38 cellular contexts compared by ENCODE assay signal in genomic region chrX:133575501-133575900, GRCh38.
"Had no signal": no experiment of that assay in that cellular context is flagged by ENCODE, and none has a peak within 500 bp of the region (broad histone marks: within the 10 kb centered on the region; RNA-seq: fewer than 3 reads in every experiment).

No MANE protein-coding gene starts in this region.

- H3K36me3 ChIP-seq: adrenal gland, cardiac muscle cell had no signal

- H3K4me3 Mint-ChIP-seq: activated B cell treated with CpG ODN at 0.5 μM for 24 hours; activated CD4-positive, alpha-beta memory T cell treated with anti-CD3 and anti-CD28 coated beads for 36 hours; activated CD4-positive, alpha-beta T cell treated with anti-CD3 and anti-CD28 coated beads, Interleukin-2, amount 10 ng/mL, durations not matched to agents 24 days and 14 days; activated CD8-positive, alpha-beta T cell treated with anti-CD3 and anti-CD28 coated beads for 36 hours; activated naive CD4-positive, alpha-beta T cell treated with anti-CD3 and anti-CD28 coated beads for 36 hours; activated naive CD8-positive, alpha-beta T cell treated with anti-CD3 and anti-CD28 coated beads for 36 hours; activated T-cell treated with anti-CD3 and anti-CD28 coated beads, Interleukin-2, amount 50 U/mL, for 4 hours; activated T-cell treated with anti-CD3 and anti-CD28 coated beads, Interleukin-2, amount 50 U/mL, for 72 hours; activated T-helper 1 cell treated with anti-CD3 and anti-CD28 coated beads, Interleukin-12 subunit alpha, Interleukin-12 subunit beta, Interleukin-2, Interleukin-4 antibody, amounts not matched to agents 30 ng/mL and 10 ng/mL and 1 ng/mL, durations not matched to agents 14 hours and 24 hours and 36 hours; activated T-helper 17 cell treated with anti-CD3 and anti-CD28 coated beads, Interleukin-2, amount 50 U/mL, for 72 hours; brain; central memory CD8-positive, alpha-beta T cell; T-helper 1 cell treated with Interleukin-12 subunit alpha and Interleukin-12 subunit beta and Interleukin-4 antibody, amounts not matched to agents 30 μg/mL and 1 μg/mL, for 36 hours; T-helper 2 cell treated with Interferon-gamma antibody and Interleukin-4, amounts not matched to agents 5 μg/mL and 100 μg/mL, for 36 hours had no signal

- H3K27me3 ChIP-seq: adrenal gland, cardiac muscle cell had no signal

- H3K27ac ChIP-seq: adrenal gland, cardiac muscle cell, VCaP had no signal

- H3K4me1 Mint-ChIP-seq: activated B cell treated with CpG ODN at 0.5 μM for 24 hours; activated CD4-positive, alpha-beta T cell treated with anti-CD3 and anti-CD28 coated beads, Interleukin-2, amount 10 ng/mL, durations not matched to agents 24 days and 14 days; activated naive CD8-positive, alpha-beta T cell treated with anti-CD3 and anti-CD28 coated beads for 36 hours; activated T-helper 17 cell treated with anti-CD3 and anti-CD28 coated beads, Interleukin-2, amount 50 U/mL, for 72 hours; central memory CD8-positive, alpha-beta T cell had no signal

- H3K36me3 Mint-ChIP-seq: activated CD4-positive, alpha-beta memory T cell treated with anti-CD3 and anti-CD28 coated beads for 36 hours; activated naive CD4-positive, alpha-beta T cell treated with anti-CD3 and anti-CD28 coated beads, Interleukin-2, amount 50 U/mL, for 72 hours; activated naive CD8-positive, alpha-beta T cell treated with anti-CD3 and anti-CD28 coated beads for 36 hours had no signal

- ATAC-seq: activated CD8-positive, alpha-beta T cell treated with anti-CD3 and anti-CD28 coated beads for 36 hours; activated naive CD4-positive, alpha-beta T cell treated with anti-CD3 and anti-CD28 coated beads, Interleukin-2, amount 50 U/mL, for 72 hours; activated T-cell treated with anti-CD3 and anti-CD28 coated beads, Interleukin-2, amount 50 U/mL, for 4 hours; activated T-cell treated with anti-CD3 and anti-CD28 coated beads, Interleukin-2, amount 50 U/mL, for 72 hours; activated T-helper 17 cell treated with anti-CD3 and anti-CD28 coated beads, Interleukin-2, amount 50 U/mL, for 72 hours had no signal

- FAIRE-seq: bronchial epithelial cell, TTC549 had no signal

- H3K9me3 Mint-ChIP-seq: activated B cell treated with CpG ODN at 0.5 μM for 24 hours; activated CD4-positive, alpha-beta T cell treated with anti-CD3 and anti-CD28 coated beads, Interleukin-2, amount 10 ng/mL, durations not matched to agents 24 days and 14 days; activated naive CD4-positive, alpha-beta T cell treated with anti-CD3 and anti-CD28 coated beads for 36 hours; activated naive CD4-positive, alpha-beta T cell treated with anti-CD3 and anti-CD28 coated beads, Interleukin-2, amount 50 U/mL, for 72 hours; activated T-cell treated with anti-CD3 and anti-CD28 coated beads, Interleukin-2, amount 50 U/mL, for 4 hours; activated T-cell treated with anti-CD3 and anti-CD28 coated beads, Interleukin-2, amount 50 U/mL, for 72 hours; activated T-helper 17 cell treated with anti-CD3 and anti-CD28 coated beads, Interleukin-2, amount 50 U/mL, for 72 hours; T-helper 1 cell treated with Interleukin-12 subunit alpha and Interleukin-12 subunit beta and Interleukin-4 antibody, amounts not matched to agents 30 μg/mL and 1 μg/mL, for 36 hours; T-helper 2 cell treated with Interferon-gamma antibody and Interleukin-4, amounts not matched to agents 5 μg/mL and 100 μg/mL, for 36 hours had no signal

- H3K4me1 ChIP-seq: adrenal gland had no signal

- H3K27me3 Mint-ChIP-seq: activated B cell treated with CpG ODN at 0.5 μM for 24 hours; activated CD4-positive, alpha-beta T cell treated with anti-CD3 and anti-CD28 coated beads, Interleukin-2, amount 10 ng/mL, durations not matched to agents 24 days and 14 days; activated CD8-positive, alpha-beta T cell treated with anti-CD3 and anti-CD28 coated beads for 36 hours; activated naive CD8-positive, alpha-beta T cell treated with anti-CD3 and anti-CD28 coated beads for 36 hours; activated T-helper 17 cell treated with anti-CD3 and anti-CD28 coated beads, Interleukin-2, amount 50 U/mL, for 72 hours; brain; central memory CD8-positive, alpha-beta T cell had no signal

- DNase-seq: activated B cell treated with CpG ODN at 0.5 μM for 24 hours; activated CD4-positive, alpha-beta memory T cell treated with anti-CD3 and anti-CD28 coated beads for 36 hours; activated CD4-positive, alpha-beta T cell treated with anti-CD3 and anti-CD28 coated beads for 4 hours; activated CD4-positive, alpha-beta T cell treated with anti-CD3 and anti-CD28 coated beads, Interleukin-2, amount 10 ng/mL, durations not matched to agents 24 days and 14 days; activated CD4-positive, alpha-beta T cell treated with anti-CD3 and anti-CD28 coated beads, Interleukin-2, amount 50 U/mL, for 1 hour; activated CD4-positive, alpha-beta T cell treated with anti-CD3 and anti-CD28 coated beads, Interleukin-2, amount 50 U/mL, for 4 hours; activated CD4-positive, CD25-positive, alpha-beta regulatory T cell treated with anti-CD3 and anti-CD28 coated beads, Interleukin-2, amount 50 U/mL, for 72 hours; activated CD8-positive, alpha-beta memory T cell treated with anti-CD3 and anti-CD28 coated beads, Interleukin-2, amount 50 U/mL, for 4 hours; activated CD8-positive, alpha-beta T cell treated with anti-CD3 and anti-CD28 coated beads for 36 hours; activated effector memory CD4-positive, alpha-beta T cell treated with anti-CD3 and anti-CD28 coated beads, Interleukin-2, amount 50 U/mL, for 16 hours; activated gamma-delta T cell treated with Interleukin-2 at 50 U/mL for 16 hours; activated naive CD4-positive, alpha-beta T cell; activated naive CD4-positive, alpha-beta T cell treated with anti-CD3 and anti-CD28 coated beads for 36 hours; activated naive CD4-positive, alpha-beta T cell treated with anti-CD3 and anti-CD28 coated beads, Interleukin-2, amount 50 U/mL, for 16 hours; activated naive CD8-positive, alpha-beta T cell treated with anti-CD3 and anti-CD28 coated beads for 36 hours; activated T-cell treated with anti-CD3 and anti-CD28 coated beads for 4 hours; activated T-cell treated with anti-CD3 and anti-CD28 coated beads, Interleukin-2, amount 50 U/mL, for 1 hour; activated T-cell treated with anti-CD3 and anti-CD28 coated beads, Interleukin-2, amount 50 U/mL, for 4 hours; activated T-cell treated with anti-CD3 and anti-CD28 coated beads, Interleukin-2, amount 50 U/mL, for 72 hours; amniotic stem cell; aorta; caudate nucleus; cerebellar nuclear complex; T-helper 1 cell; T-helper 2 cell; T-helper 9 cell had no signal

- H3K27ac Mint-ChIP-seq: activated B cell treated with CpG ODN at 0.5 μM for 24 hours; activated CD4-positive, alpha-beta memory T cell treated with anti-CD3 and anti-CD28 coated beads for 36 hours; activated CD4-positive, alpha-beta T cell treated with anti-CD3 and anti-CD28 coated beads, Interleukin-2, amount 10 ng/mL, durations not matched to agents 24 days and 14 days; activated CD8-positive, alpha-beta T cell treated with anti-CD3 and anti-CD28 coated beads for 36 hours; activated naive CD4-positive, alpha-beta T cell treated with anti-CD3 and anti-CD28 coated beads for 36 hours; activated naive CD4-positive, alpha-beta T cell treated with anti-CD3 and anti-CD28 coated beads, Interleukin-2, amount 50 U/mL, for 72 hours; activated naive CD8-positive, alpha-beta T cell treated with anti-CD3 and anti-CD28 coated beads for 36 hours; activated T-cell treated with anti-CD3 and anti-CD28 coated beads, Interleukin-2, amount 50 U/mL, for 72 hours; activated T-helper 1 cell treated with anti-CD3 and anti-CD28 coated beads, Interleukin-12 subunit alpha, Interleukin-12 subunit beta, Interleukin-2, Interleukin-4 antibody, amounts not matched to agents 30 ng/mL and 10 ng/mL and 1 ng/mL, durations not matched to agents 14 hours and 24 hours and 36 hours; activated T-helper 17 cell treated with anti-CD3 and anti-CD28 coated beads, Interleukin-2, amount 50 U/mL, for 72 hours; brain; T-helper 1 cell treated with Interleukin-12 subunit alpha and Interleukin-12 subunit beta and Interleukin-4 antibody, amounts not matched to agents 30 μg/mL and 1 μg/mL, for 36 hours; T-helper 2 cell treated with Interferon-gamma antibody and Interleukin-4, amounts not matched to agents 5 μg/mL and 100 μg/mL, for 36 hours had no signal

- H3K4me3 ChIP-seq: adrenal gland, cardiac muscle cell had no signal
